1 cellular context compared by ENCODE assay signal in genomic region chr17:7883781-7884386, GRCh38.
TF ChIP-seq lines count a peak whose summit lies in the region.

No MANE protein-coding gene starts in this region.

TF ChIP-seq in GM12878, 131 proteins besides CTCF, POLR2A, EP300 and RAD21 (continues in another document):
- TF ChIP-seq IKZF2 (IDR thresholded peaks at IDR 0.05) (peak in 1 of 2 experiments; percentile 20; a peak in 1 of 4 replicates), SUPT20H (IDR thresholded peaks at IDR 0.05; ENCODE audit: borderline replicate concordance, control insufficient read depth, low read depth, low read length) (no peak), POLR2AphosphoS5 (IDR thresholded peaks at IDR 0.05; ENCODE audit: low read length) (0 out of 2 replicates have a peak, but pooled peaks have one; percentile 33), HCFC1 (IDR thresholded peaks at IDR 0.05; ENCODE audit: low read length) (no peak), IRF4 (IDR thresholded peaks at IDR 0.05; ENCODE audit: low read depth, low read length) (no peak), ZBTB11 (CRISPR knock-in tag; IDR thresholded peaks at IDR 0.05) (no peak), SIX5 (IDR thresholded peaks at IDR 0.05; ENCODE audit: low read depth, low read length, severe bottlenecking) (no peak), NFXL1 (IDR thresholded peaks at IDR 0.05; ENCODE audit: borderline replicate concordance) (no peak), ZNF207 (IDR thresholded peaks at IDR 0.05; ENCODE audit: borderline replicate concordance) (0 out of 2 replicates have a peak, but pooled peaks have one; percentile 33), IRF5 (IDR thresholded peaks at IDR 0.05; ENCODE audit: borderline replicate concordance) (no peak), ZSCAN29 (IDR thresholded peaks at IDR 0.05) (no peak), RAD51 (IDR thresholded peaks at IDR 0.05) (peak; percentile 43; the same call in 1 of the 2 replicates), CHD2 (IDR thresholded peaks at IDR 0.05; ENCODE audit: borderline replicate concordance, low read depth, low read length) (0 out of 2 replicates have a peak, but pooled peaks have one; percentile 24), KAT2A (conservative IDR thresholded peaks at IDR 0.05; ENCODE audit: control insufficient read depth, low read depth, low read length) (no peak), ESRRA (IDR thresholded peaks at IDR 0.05; ENCODE audit: low read length) (no peak), NFIC (IDR thresholded peaks at IDR 0.05; ENCODE audit: low read depth, low read length) (no peak), EZH2 (IDR thresholded peaks at IDR 0.05; ENCODE audit: borderline replicate concordance, control insufficient read depth, low read depth, low read length) (no peak), MYB (IDR thresholded peaks at IDR 0.05; ENCODE audit: borderline replicate concordance, low read depth, low read length) (no peak), TCF12 (IDR thresholded peaks at IDR 0.05; ENCODE audit: low read depth, low read length) (no peak), REST (IDR thresholded peaks at IDR 0.05; ENCODE audit: low read depth, low read length) (no peak), MEF2A (IDR thresholded peaks at IDR 0.05; ENCODE audit: insufficient read depth, low read depth, low read length) (peak; percentile 36; the same call in 1 of the 2 replicates), RBBP5 (conservative IDR thresholded peaks at IDR 0.05) (no peak), TAF1 (IDR thresholded peaks at IDR 0.05; ENCODE audit: borderline replicate concordance, low read depth, low read length) (peak; percentile 41; the same call in 1 of the 2 replicates), FOXM1 (IDR thresholded peaks at IDR 0.05; ENCODE audit: low read depth, low read length) (no peak), MEF2B (IDR thresholded peaks at IDR 0.05; ENCODE audit: partially characterized antibody, poor library complexity, severe bottlenecking) (peak; percentile 5), CHD4 (IDR thresholded peaks at IDR 0.05) (no peak), FOS (IDR thresholded peaks at IDR 0.05; ENCODE audit: borderline replicate concordance, extremely low read depth, insufficient read length) (no peak), CUX1 (IDR thresholded peaks at IDR 0.05; ENCODE audit: insufficient replicate concordance, low read depth, low read length) (no peak), POLR2AphosphoS2 (IDR thresholded peaks at IDR 0.05; ENCODE audit: low read depth, low read length) (no peak), STAT3 (IDR thresholded peaks at IDR 0.05; ENCODE audit: low read depth, low read length) (no peak), EGR1 (IDR thresholded peaks at IDR 0.05; ENCODE audit: borderline replicate concordance in 1 of 2, low read depth in 2 of 2, low read length in 2 of 2) (no peak), TARDBP (IDR thresholded peaks at IDR 0.05; ENCODE audit: borderline replicate concordance) (no peak), SREBF2 (IDR thresholded peaks at IDR 0.05; ENCODE audit: low read length) (no peak)
- TF ChIP-seq, protein P1, sequence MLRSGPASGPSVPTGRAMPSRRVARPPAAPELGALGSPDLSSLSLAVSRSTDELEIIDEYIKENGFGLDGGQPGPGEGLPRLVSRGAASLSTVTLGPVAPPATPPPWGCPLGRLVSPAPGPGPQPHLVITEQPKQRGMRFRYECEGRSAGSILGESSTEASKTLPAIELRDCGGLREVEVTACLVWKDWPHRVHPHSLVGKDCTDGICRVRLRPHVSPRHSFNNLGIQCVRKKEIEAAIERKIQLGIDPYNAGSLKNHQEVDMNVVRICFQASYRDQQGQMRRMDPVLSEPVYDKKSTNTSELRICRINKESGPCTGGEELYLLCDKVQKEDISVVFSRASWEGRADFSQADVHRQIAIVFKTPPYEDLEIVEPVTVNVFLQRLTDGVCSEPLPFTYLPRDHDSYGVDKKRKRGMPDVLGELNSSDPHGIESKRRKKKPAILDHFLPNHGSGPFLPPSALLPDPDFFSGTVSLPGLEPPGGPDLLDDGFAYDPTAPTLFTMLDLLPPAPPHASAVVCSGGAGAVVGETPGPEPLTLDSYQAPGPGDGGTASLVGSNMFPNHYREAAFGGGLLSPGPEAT (IDR thresholded peaks at IDR 0.05; ENCODE audit: low read depth), result peak; percentile 78
- TF ChIP-seq, protein P2, sequence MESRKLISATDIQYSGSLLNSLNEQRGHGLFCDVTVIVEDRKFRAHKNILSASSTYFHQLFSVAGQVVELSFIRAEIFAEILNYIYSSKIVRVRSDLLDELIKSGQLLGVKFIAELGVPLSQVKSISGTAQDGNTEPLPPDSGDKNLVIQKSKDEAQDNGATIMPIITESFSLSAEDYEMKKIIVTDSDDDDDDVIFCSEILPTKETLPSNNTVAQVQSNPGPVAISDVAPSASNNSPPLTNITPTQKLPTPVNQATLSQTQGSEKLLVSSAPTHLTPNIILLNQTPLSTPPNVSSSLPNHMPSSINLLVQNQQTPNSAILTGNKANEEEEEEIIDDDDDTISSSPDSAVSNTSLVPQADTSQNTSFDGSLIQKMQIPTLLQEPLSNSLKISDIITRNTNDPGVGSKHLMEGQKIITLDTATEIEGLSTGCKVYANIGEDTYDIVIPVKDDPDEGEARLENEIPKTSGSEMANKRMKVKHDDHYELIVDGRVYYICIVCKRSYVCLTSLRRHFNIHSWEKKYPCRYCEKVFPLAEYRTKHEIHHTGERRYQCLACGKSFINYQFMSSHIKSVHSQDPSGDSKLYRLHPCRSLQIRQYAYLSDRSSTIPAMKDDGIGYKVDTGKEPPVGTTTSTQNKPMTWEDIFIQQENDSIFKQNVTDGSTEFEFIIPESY (IDR thresholded peaks at IDR 0.05), result no peak
- TF ChIP-seq, protein P3, sequence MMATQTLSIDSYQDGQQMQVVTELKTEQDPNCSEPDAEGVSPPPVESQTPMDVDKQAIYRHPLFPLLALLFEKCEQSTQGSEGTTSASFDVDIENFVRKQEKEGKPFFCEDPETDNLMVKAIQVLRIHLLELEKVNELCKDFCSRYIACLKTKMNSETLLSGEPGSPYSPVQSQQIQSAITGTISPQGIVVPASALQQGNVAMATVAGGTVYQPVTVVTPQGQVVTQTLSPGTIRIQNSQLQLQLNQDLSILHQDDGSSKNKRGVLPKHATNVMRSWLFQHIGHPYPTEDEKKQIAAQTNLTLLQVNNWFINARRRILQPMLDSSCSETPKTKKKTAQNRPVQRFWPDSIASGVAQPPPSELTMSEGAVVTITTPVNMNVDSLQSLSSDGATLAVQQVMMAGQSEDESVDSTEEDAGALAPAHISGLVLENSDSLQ (IDR thresholded peaks at IDR 0.05), result no peak
- TF ChIP-seq, protein P4, sequence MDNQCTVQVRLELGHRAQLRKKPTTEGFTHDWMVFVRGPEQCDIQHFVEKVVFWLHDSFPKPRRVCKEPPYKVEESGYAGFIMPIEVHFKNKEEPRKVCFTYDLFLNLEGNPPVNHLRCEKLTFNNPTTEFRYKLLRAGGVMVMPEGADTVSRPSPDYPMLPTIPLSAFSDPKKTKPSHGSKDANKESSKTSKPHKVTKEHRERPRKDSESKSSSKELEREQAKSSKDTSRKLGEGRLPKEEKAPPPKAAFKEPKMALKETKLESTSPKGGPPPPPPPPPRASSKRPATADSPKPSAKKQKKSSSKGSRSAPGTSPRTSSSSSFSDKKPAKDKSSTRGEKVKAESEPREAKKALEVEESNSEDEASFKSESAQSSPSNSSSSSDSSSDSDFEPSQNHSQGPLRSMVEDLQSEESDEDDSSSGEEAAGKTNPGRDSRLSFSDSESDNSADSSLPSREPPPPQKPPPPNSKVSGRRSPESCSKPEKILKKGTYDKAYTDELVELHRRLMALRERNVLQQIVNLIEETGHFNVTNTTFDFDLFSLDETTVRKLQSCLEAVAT (IDR thresholded peaks at IDR 0.05), result peak; percentile 61; the same call in 1 of the 2 replicates
- TF ChIP-seq, protein P5, sequence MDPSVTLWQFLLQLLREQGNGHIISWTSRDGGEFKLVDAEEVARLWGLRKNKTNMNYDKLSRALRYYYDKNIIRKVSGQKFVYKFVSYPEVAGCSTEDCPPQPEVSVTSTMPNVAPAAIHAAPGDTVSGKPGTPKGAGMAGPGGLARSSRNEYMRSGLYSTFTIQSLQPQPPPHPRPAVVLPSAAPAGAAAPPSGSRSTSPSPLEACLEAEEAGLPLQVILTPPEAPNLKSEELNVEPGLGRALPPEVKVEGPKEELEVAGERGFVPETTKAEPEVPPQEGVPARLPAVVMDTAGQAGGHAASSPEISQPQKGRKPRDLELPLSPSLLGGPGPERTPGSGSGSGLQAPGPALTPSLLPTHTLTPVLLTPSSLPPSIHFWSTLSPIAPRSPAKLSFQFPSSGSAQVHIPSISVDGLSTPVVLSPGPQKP (IDR thresholded peaks at IDR 0.05; ENCODE audit: low read depth, low read length), result no peak
